In genomic region chr16:18797746-18798145, GRCh38 we compare ENCODE assay signal across 1 cellular context.
TF ChIP-seq lines count a peak whose summit lies in the region.

No MANE protein-coding gene starts in this region.

TF ChIP-seq in HepG2, 621 proteins besides CTCF, POLR2A, EP300 and RAD21:
- TF ChIP-seq NFE2L2 (IDR thresholded peaks at IDR 0.05; ENCODE audit: low read length): no peak
- TF ChIP-seq POLR2AphosphoS2 (IDR thresholded peaks at IDR 0.05; ENCODE audit: low read depth, low read length): 0 out of 2 replicates have a peak, but pooled peaks have one; percentile 15
